Comparison of ENCODE assay signal across 10 cellular contexts in the genomic region with DNA sequence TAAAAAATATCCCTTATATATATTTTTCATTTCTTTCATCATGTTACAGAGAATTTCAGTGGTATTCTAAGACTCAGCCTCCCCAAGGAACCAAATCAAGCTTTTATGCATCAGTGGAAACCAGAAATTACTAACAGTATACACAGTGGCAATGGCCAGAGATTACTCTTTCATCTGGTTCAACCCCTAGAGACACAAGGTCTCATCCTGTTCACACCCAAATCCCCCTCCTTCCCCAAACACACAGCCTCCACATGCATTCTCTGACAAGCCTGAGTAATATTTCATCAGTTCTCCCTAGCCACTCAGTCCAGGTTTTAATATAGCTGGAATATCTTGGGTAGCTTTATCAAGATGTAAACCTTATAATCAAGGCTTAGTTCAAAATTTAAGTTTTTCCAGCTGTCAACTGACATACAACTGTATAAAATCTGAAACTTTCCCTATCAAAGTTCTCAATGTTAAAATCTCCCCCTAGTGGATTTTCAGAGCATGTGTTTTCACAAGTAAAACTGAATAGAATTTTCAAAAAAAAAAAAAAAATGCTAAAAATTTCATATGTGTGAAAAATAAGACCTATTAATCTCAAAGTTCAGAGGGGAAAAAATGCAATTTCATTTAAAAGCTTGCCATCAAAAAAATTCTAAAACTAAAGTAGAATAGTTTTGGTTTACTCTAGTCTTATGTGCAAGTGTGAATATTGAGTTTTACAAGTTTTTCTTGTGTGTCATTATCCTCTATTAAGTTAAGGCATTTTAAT. TPM values are rescaled to one million over a fixed set of nuclear protein-coding genes. Genes with fewer than 3 reads are reported as not detected.
DNase-seq lines count a peak whose midpoint lies in the region; ATAC-seq and TF ChIP-seq lines count a peak whose summit lies in the region.
"Had no signal": no experiment of that assay in that cellular context is flagged by ENCODE, and none has a peak within 500 bp of the region (broad histone marks: within the 10 kb centered on the region; RNA-seq: fewer than 3 reads in every experiment).

No MANE protein-coding gene starts in this region.

- no peak overlapping the region for H3K27ac Mint-ChIP-seq in activated T-helper 2 cell treated with anti-CD3 and anti-CD28 coated beads, Interferon-gamma antibody, Interleukin-2, Interleukin-4, amounts not matched to agents 10 μg/mL and 5 μg/mL and 100 μg/mL, durations not matched to agents 14 hours and 24 hours and 36 hours

- no peaks in the 10 kb centered on the region for H3K36me3 Mint-ChIP-seq in activated T-helper 2 cell treated with anti-CD3 and anti-CD28 coated beads, Interferon-gamma antibody, Interleukin-2, Interleukin-4, amounts not matched to agents 10 μg/mL and 5 μg/mL and 100 μg/mL, durations not matched to agents 14 hours and 24 hours and 36 hours (ENCODE audit: low read depth)

- no peak for ATAC-seq in heart right ventricle
- no peak for ATAC-seq in right cardiac atrium
- ATAC-seq in upper lobe of left lung (ENCODE audit: low FRiP score in 2 of 2) = no peak
- ATAC-seq in HG03442 (IDR thresholded peaks at IDR 0.05; ENCODE audit: unreplicated experiment) = no peak
- ATAC-seq: gastrocnemius medialis had no signal

- no peak overlapping the region for H3K4me3 Mint-ChIP-seq in activated T-helper 2 cell treated with anti-CD3 and anti-CD28 coated beads, Interferon-gamma antibody, Interleukin-2, Interleukin-4, amounts not matched to agents 10 μg/mL and 5 μg/mL and 100 μg/mL, durations not matched to agents 14 hours and 24 hours and 36 hours (ENCODE audit: low read depth)

- TF ChIP-seq CTCF in heart right ventricle (IDR thresholded peaks at IDR 0.05) = peak; percentile 15 to 71 (median 57)
- peak in 4 of 6 experiments; percentile 33 to 66 (median 40) for TF ChIP-seq CTCF in upper lobe of left lung (IDR thresholded peaks at IDR 0.05)

- H3K27me3 ChIP-seq in heart right ventricle = no peaks in the 10 kb centered on the region
- H3K27me3 ChIP-seq in right cardiac atrium (ENCODE audit: control insufficient read depth, insufficient read depth) = no peaks in the 10 kb centered on the region
- H3K27me3 ChIP-seq in iPS-18a (ENCODE audit: control insufficient read depth, insufficient read depth, low read length) = no peaks in the 10 kb centered on the region
- no peaks in the 10 kb centered on the region for H3K27me3 ChIP-seq in upper lobe of left lung
- H3K27me3 ChIP-seq: gastrocnemius medialis had no signal

- no peak overlapping the region for H3K9ac ChIP-seq in iPS-18a (ENCODE audit: low read length)

- no peaks in the 10 kb centered on the region for H3K27me3 Mint-ChIP-seq in activated T-helper 2 cell treated with anti-CD3 and anti-CD28 coated beads, Interferon-gamma antibody, Interleukin-2, Interleukin-4, amounts not matched to agents 10 μg/mL and 5 μg/mL and 100 μg/mL, durations not matched to agents 14 hours and 24 hours and 36 hours (ENCODE audit: low read depth)

- H3K4me1 Mint-ChIP-seq in activated T-helper 2 cell treated with anti-CD3 and anti-CD28 coated beads, Interferon-gamma antibody, Interleukin-2, Interleukin-4, amounts not matched to agents 10 μg/mL and 5 μg/mL and 100 μg/mL, durations not matched to agents 14 hours and 24 hours and 36 hours (ENCODE audit: low read depth) = no peaks in the 10 kb centered on the region

- no peaks in the 10 kb centered on the region for H3K9me3 Mint-ChIP-seq in activated T-helper 2 cell treated with anti-CD3 and anti-CD28 coated beads, Interferon-gamma antibody, Interleukin-2, Interleukin-4, amounts not matched to agents 10 μg/mL and 5 μg/mL and 100 μg/mL, durations not matched to agents 14 hours and 24 hours and 36 hours

- H3K36me3 ChIP-seq in heart right ventricle (no peaks in the 10 kb centered on the region), iPS-18a (ENCODE audit: control insufficient read depth, low read depth, low read length) (peaks cover 53% of the 10 kb centered on the region), upper lobe of left lung (no peaks in the 10 kb centered on the region)
- H3K36me3 ChIP-seq: gastrocnemius medialis had no signal

- H3K27ac ChIP-seq in heart right ventricle (no peak overlapping the region), right cardiac atrium (ENCODE audit: low read length) (no peak overlapping the region), iPS-18a (ENCODE audit: low read length) (peak overlapping the region; percentile 7), upper lobe of left lung (no peak overlapping the region)
- H3K27ac ChIP-seq: gastrocnemius medialis, HL-60 had no signal

- no peaks in the 10 kb centered on the region for H3K4me1 ChIP-seq in heart right ventricle
- no peaks in the 10 kb centered on the region for H3K4me1 ChIP-seq in right cardiac atrium (ENCODE audit: control insufficient read depth, insufficient read depth, low read length)
- peaks cover 22% of the 10 kb centered on the region for H3K4me1 ChIP-seq in iPS-18a (ENCODE audit: control insufficient read depth, low read depth, low read length)
- no peaks in the 10 kb centered on the region for H3K4me1 ChIP-seq in upper lobe of left lung
- H3K4me1 ChIP-seq: gastrocnemius medialis had no signal

- in situ Hi-C loops in SK-MEL-5 (cut with HindIII; ENCODE audit: low pct_unique_long_range_greater_than_20kb, low sequenced_read_pairs) = no loop called here

- TF ChIP-seq POLR2A in upper lobe of left lung (IDR thresholded peaks at IDR 0.05) = no peak

- intact Hi-C loops in heart right ventricle (cut with DNase I) (loop anchor here in 2 of 10 donors (5.0 to 10.0 kb wide), 2 partner anchors 212 to 295 kb away; no protein-coding TSS in a partner anchor), right cardiac atrium (cut with DNase I) (no loop called here)
- intact Hi-C loops in activated T-helper 2 cell treated with anti-CD3 and anti-CD28 coated beads, Interferon-gamma antibody, Interleukin-2, Interleukin-4, amounts not matched to agents 10 μg/mL and 5 μg/mL and 100 μg/mL, durations not matched to agents 14 hours and 24 hours and 36 hours (cut with micrococcal nuclease) = loop anchor here (5.0 to 10.0 kb wide), 2 partner anchors 210 to 292 kb away; no protein-coding TSS in a partner anchor

- H3K9me3 ChIP-seq in heart right ventricle (no peaks in the 10 kb centered on the region), right cardiac atrium (ENCODE audit: control insufficient read depth, low read length) (no peaks in the 10 kb centered on the region), iPS-18a (ENCODE audit: control insufficient read depth, low read depth, low read length) (no peaks in the 10 kb centered on the region), upper lobe of left lung (no peaks in the 10 kb centered on the region)
- H3K9me3 ChIP-seq: gastrocnemius medialis had no signal

- no peak for TF ChIP-seq EP300 in upper lobe of left lung (IDR thresholded peaks at IDR 0.05)

- DNase-seq in heart right ventricle (no peak), right cardiac atrium (no peak), SK-MEL-5 (ENCODE audit: low read depth, low spot score) (peak; percentile 19), upper lobe of left lung (no peak), NCI-H187 treated with DMSO at 0.1 percent for 48 hours (lab: John Stamatoyannopoulos, UW) (no peak)
- DNase-seq in activated T-helper 2 cell treated with anti-CD3 and anti-CD28 coated beads, Interferon-gamma antibody, Interleukin-2, Interleukin-4, amounts not matched to agents 10 μg/mL and 5 μg/mL and 100 μg/mL, durations not matched to agents 14 hours and 24 hours and 36 hours (ENCODE audit: low spot score) = no peak
- DNase-seq: gastrocnemius medialis had no signal

- H3K4me3 ChIP-seq in heart right ventricle = no peak overlapping the region
- no peak overlapping the region for H3K4me3 ChIP-seq in right cardiac atrium (ENCODE audit: low read length)
- peak overlapping the region; percentile 41 for H3K4me3 ChIP-seq in iPS-18a (ENCODE audit: low read length)
- H3K4me3 ChIP-seq in upper lobe of left lung = no peak overlapping the region
- H3K4me3 ChIP-seq: gastrocnemius medialis had no signal

RNA-seq across cellular contexts. Expression of a gene that starts 10.5 kb away (rescaled TPM):
- total RNA-seq in heart right ventricle = 1 to 10 TPM in 3 of 10 donors, under 1 TPM in 7; 0.47 to 1.8 (median 0.65) TPM
- under 1 TPM; 0.22 to 0.48 TPM for polyA plus RNA-seq in heart right ventricle
- 1 to 10 TPM in 1 of 4 donors, under 1 TPM in 3; 0.59 to 1.5 (median 0.78) TPM for total RNA-seq in right cardiac atrium
- 0.48 TPM for polyA plus RNA-seq in right cardiac atrium
- not detected in 2 replicates for total RNA-seq in SK-MEL-5 (2014; rRNA removed; shearing (Covaris generic))
- polyA plus RNA-seq in SK-MEL-5 (2015; cell fraction: cytosol; rRNA removed) = not detected in 2 replicates
- not detected in 2 replicates for polyA plus RNA-seq in SK-MEL-5 (2015; cell fraction: nucleus; rRNA removed)
- total RNA-seq in upper lobe of left lung = 10 to 100 TPM in 1 of 6 donors, 1 to 10 TPM in 4, under 1 TPM in 1; under 0.01 to 14.4 (median 3.1) TPM
- not detected in 2 replicates for total RNA-seq in activated T-helper 2 cell treated with anti-CD3 and anti-CD28 coated beads, Interferon-gamma antibody, Interleukin-2, Interleukin-4, amounts not matched to agents 10 μg/mL and 5 μg/mL and 100 μg/mL, durations not matched to agents 14 hours and 24 hours and 36 hours

RNA-seq across cellular contexts. Expression of a gene that starts 58.7 kb away (rescaled TPM):
- 10 to 100 TPM; 26.6 to 45.9 (median 37.1) TPM for total RNA-seq in heart right ventricle
- polyA plus RNA-seq in heart right ventricle = 10 to 100 TPM; 18.4 to 71.8 TPM
- 10 to 100 TPM; 30.1 to 48.5 (median 41.8) TPM for total RNA-seq in right cardiac atrium
- 44.0 TPM for polyA plus RNA-seq in right cardiac atrium
- not detected in 2 replicates for total RNA-seq in SK-MEL-5 (2014; rRNA removed; shearing (Covaris generic))
- not detected in 2 replicates for polyA plus RNA-seq in SK-MEL-5 (2015; cell fraction: cytosol; rRNA removed)
- polyA plus RNA-seq in SK-MEL-5 (2015; cell fraction: nucleus; rRNA removed) = not detected in 2 replicates
- total RNA-seq in upper lobe of left lung = 100 to 1,000 TPM in 1 of 6 donors, 10 to 100 TPM in 5; 27.2 to 121 (median 53.3) TPM
- not detected in 2 replicates for total RNA-seq in activated T-helper 2 cell treated with anti-CD3 and anti-CD28 coated beads, Interferon-gamma antibody, Interleukin-2, Interleukin-4, amounts not matched to agents 10 μg/mL and 5 μg/mL and 100 μg/mL, durations not matched to agents 14 hours and 24 hours and 36 hours

Comparison
In these comparisons a context has a peak if more than half of its experiments do, and no peak if none do; other contexts are left out.
1. RNA of a gene that starts 58.7 kb away (total RNA-seq): 27.2 to 121 TPM in upper lobe of left lung, 30.1 to 48.5 TPM in right cardiac atrium and 26.6 to 45.9 TPM in heart right ventricle; not detected in SK-MEL-5 and not detected in activated T-helper 2 cell treated with anti-CD3 and anti-CD28 coated beads, Interferon-gamma antibody, Interleukin-2, Interleukin-4, amounts not matched to agents 10 μg/mL and 5 μg/mL and 100 μg/mL, durations not matched to agents 14 hours and 24 hours and 36 hours; every median in the first group is over 10 times any median in the second.